ENCODE assay signal across 1 cellular context in genomic region chr6:14211596-14211961, GRCh38.
TF ChIP-seq lines count a peak whose summit lies in the region.

No MANE protein-coding gene starts in this region.

TF ChIP-seq in K562, 482 proteins besides CTCF, POLR2A, EP300 and RAD21 (continued from another document and continues in another):
- peak; percentile 71 for TF ChIP-seq ZNF511 (CRISPR knock-in tag; IDR thresholded peaks at IDR 0.05)
- TF ChIP-seq RB1 (IDR thresholded peaks at IDR 0.05; ENCODE audit: low read depth), result no peak
- TF ChIP-seq ZFPM2 (CRISPR knock-in tag; IDR thresholded peaks at IDR 0.05), result no peak
- peak; percentile 72 for TF ChIP-seq THRA (IDR thresholded peaks at IDR 0.05)
- peak; percentile 52; the same call in 1 of the 2 replicates for TF ChIP-seq HDAC2 (IDR thresholded peaks at IDR 0.05)
- no peak; the same call in 1 of the 2 replicates for TF ChIP-seq HINFP (tag; conservative IDR thresholded peaks at IDR 0.05; ENCODE audit: low read depth)
- TF ChIP-seq THRAP3 (IDR thresholded peaks at IDR 0.05; ENCODE audit: borderline replicate concordance), result no peak
- TF ChIP-seq LEF1 (IDR thresholded peaks at IDR 0.05), result 0 out of 2 replicates have a peak, but pooled peaks have one; percentile 25
- TF ChIP-seq TRIM24 (IDR thresholded peaks at IDR 0.05), result peak in 1 of 2 experiments; percentile 43; a peak in 2 of 4 replicates
- TF ChIP-seq ESRRA (IDR thresholded peaks at IDR 0.05; ENCODE audit: borderline replicate concordance, low read depth), result peak; percentile 68
- no peak for TF ChIP-seq ZNF699 (CRISPR knock-in tag; IDR thresholded peaks at IDR 0.05; ENCODE audit: insufficient replicate concordance)
- TF ChIP-seq AFF1 (IDR thresholded peaks at IDR 0.05; ENCODE audit: low read depth in 1 of 2, partially characterized antibody in 2 of 2), result no peak
- TF ChIP-seq SAP30 (IDR thresholded peaks at IDR 0.05; ENCODE audit: borderline replicate concordance, insufficient read depth, low read depth, low read length, poor library complexity, severe bottlenecking), result no peak
- 0 out of 2 replicates have a peak, but pooled peaks have one; percentile 29 for TF ChIP-seq NR4A1 (CRISPR knock-in tag; IDR thresholded peaks at IDR 0.05)
- no peak for TF ChIP-seq NR4A1 (tag; IDR thresholded peaks at IDR 0.05)
- peak; percentile 35; the same call in 1 of the 2 replicates for TF ChIP-seq CBFA2T3 (IDR thresholded peaks at IDR 0.05)
- peak in 1 of 2 experiments; percentile 9 for TF ChIP-seq E2F6 (IDR thresholded peaks at IDR 0.05; ENCODE audit: borderline replicate concordance in 1 of 2, extremely low read depth in 1 of 2, insufficient read depth in 1 of 2, insufficient read length in 1 of 2, low read depth in 1 of 2, low read length in 1 of 2, poor library complexity in 1 of 2, severe bottlenecking in 1 of 2)
- TF ChIP-seq NR2C1 (IDR thresholded peaks at IDR 0.05), result no peak
- TF ChIP-seq NR2C1 (tag; IDR thresholded peaks at IDR 0.05), result peak; percentile 68
- 0 out of 2 replicates have a peak, but pooled peaks have one; percentile 31 for TF ChIP-seq MIER1 (IDR thresholded peaks at IDR 0.05; ENCODE audit: low read depth)
- TF ChIP-seq C11orf30 (IDR thresholded peaks at IDR 0.05; ENCODE audit: low read depth), result no peak
- TF ChIP-seq BACH1 (tag; IDR thresholded peaks at IDR 0.05), result peak; percentile 68; the same call in 1 of the 2 replicates
- TF ChIP-seq CTBP1 (IDR thresholded peaks at IDR 0.05; ENCODE audit: borderline replicate concordance), result no peak
- 0 out of 2 replicates have a peak, but pooled peaks have one; percentile 11 for TF ChIP-seq ZSCAN32 (CRISPR knock-in tag; IDR thresholded peaks at IDR 0.05)
- no peak for TF ChIP-seq HOMEZ (CRISPR knock-in tag; IDR thresholded peaks at IDR 0.05)
- TF ChIP-seq ATF6 (CRISPR knock-in tag; IDR thresholded peaks at IDR 0.05), result peak; percentile 53; the same call in 1 of the 2 replicates
- peak; percentile 80 for TF ChIP-seq L3MBTL2 (IDR thresholded peaks at IDR 0.05)
- TF ChIP-seq TSHZ1 (CRISPR knock-in tag; IDR thresholded peaks at IDR 0.05), result no peak
- no peak for TF ChIP-seq RFX7 (CRISPR knock-in tag; IDR thresholded peaks at IDR 0.05)
- TF ChIP-seq GATA2 (CRISPR knock-in tag; IDR thresholded peaks at IDR 0.05), result peak; percentile 48; the same call in 1 of the 2 replicates
- 0 out of 2 replicates have a peak, but pooled peaks have one; percentile 47 for TF ChIP-seq DPF2 (IDR thresholded peaks at IDR 0.05)
- no peak for TF ChIP-seq PYGO2 (tag; IDR thresholded peaks at IDR 0.05)
- TF ChIP-seq NCOR1 (IDR thresholded peaks at IDR 0.05), result peak; percentile 44
- no peak for TF ChIP-seq MYC (IDR thresholded peaks at IDR 0.05; ENCODE audit: low read depth, low read length)
- peak; percentile 35; the same call in 1 of the 2 replicates for TF ChIP-seq MYC (CRISPR knock-in tag; IDR thresholded peaks at IDR 0.05; ENCODE audit: borderline replicate concordance, low read depth)
- no peak for TF ChIP-seq ZNF695 (CRISPR knock-in tag; IDR thresholded peaks at IDR 0.05)
- no peak for TF ChIP-seq RERE (CRISPR knock-in tag; IDR thresholded peaks at IDR 0.05; ENCODE audit: borderline replicate concordance)
- peak; percentile 84; the same call in 1 of the 2 replicates for TF ChIP-seq NBN (IDR thresholded peaks at IDR 0.05; ENCODE audit: low read depth)
